In genomic region chr3:190865419-190865818, GRCh38 we compare ENCODE assay signal across 28 cellular contexts. TPM values are rescaled to one million over a fixed set of nuclear protein-coding genes. Genes with fewer than 3 reads are reported as not detected.
A peak's percentile ranks its signal among the peaks of the same experiment; 100 is the strongest.
DNase-seq lines count a peak whose midpoint lies in the region; ATAC-seq, FAIRE-seq and TF ChIP-seq lines count a peak whose summit lies in the region.
"Had no signal": no experiment of that assay in that cellular context is flagged by ENCODE, and none has a peak within 500 bp of the region (broad histone marks: within the 10 kb centered on the region; RNA-seq: fewer than 3 reads in every experiment).

No MANE protein-coding gene starts in this region.

- ATAC-seq in GM19395 (IDR thresholded peaks at IDR 0.05; ENCODE audit: unreplicated experiment) (peak; percentile 48), HG02981 (IDR thresholded peaks at IDR 0.05; ENCODE audit: unreplicated experiment) (peak; percentile 41), HG02588 (IDR thresholded peaks at IDR 0.05; ENCODE audit: unreplicated experiment) (no peak)
- ATAC-seq: activated CD8-positive, alpha-beta T cell treated with anti-CD3 and anti-CD28 coated beads for 36 hours; right cardiac atrium; stimulated activated naive B cell treated with anti-CD40 and anti-IgM and Interleukin-4, amounts not matched to agents 10 μg/mL and 1 μg/mL and 100 μg/mL, for 72 hours had no signal

- H3K27me3 Mint-ChIP-seq in Calu3 (ENCODE audit: unreplicated experiment) (no peaks in the 10 kb centered on the region), immature natural killer cell (ENCODE audit: low read depth in 3 of 3) (peaks cover 1 to 13% (median 8%) of the 10 kb centered on the region in 3 donors)

- FAIRE-seq in islet of Langerhans (lab: Jason Lieb, UNC) = peak; percentile 69
- FAIRE-seq: GM12892, urothelium cell line had no signal

- DNase-seq in Calu3 (no peak), 8988T (no peak), immature natural killer cell (no peak), NCI-H146 treated with DMSO at 0.1 percent for 48 hours (lab: John Stamatoyannopoulos, UW; ENCODE audit: unreplicated experiment) (no peak)
- DNase-seq: activated CD4-positive, alpha-beta T cell treated with anti-CD3 and anti-CD28 coated beads for 1 hour; activated CD8-positive, alpha-beta T cell treated with anti-CD3 and anti-CD28 coated beads for 36 hours; activated effector memory CD4-positive, alpha-beta T cell treated with anti-CD3 and anti-CD28 coated beads, Interleukin-2, amount 50 U/mL, for 16 hours; central memory CD4-positive, alpha-beta T cell; COR-L47; DND-41; naive B cell; NCI-H1092; NCI-H187 treated with DMSO at 0.1 percent for 48 hours; NCI-H226; right cardiac atrium; stimulated activated CD4-positive, alpha-beta T cell treated with anti-CD3 and anti-CD28 coated beads, Interleukin-12 subunit alpha, Interleukin-12 subunit beta, amount 100 ng/mL, for 4 hours; stimulated activated CD4-positive, alpha-beta T cell treated with anti-CD3 and anti-CD28 coated beads, Interleukin-4, amount 100 ng/mL, for 24 hours; stimulated activated naive B cell treated with anti-CD40 and anti-IgM and Interleukin-4, amounts not matched to agents 10 μg/mL and 1 μg/mL and 100 μg/mL, for 72 hours had no signal

- no peak for TF ChIP-seq CTCF in Calu3 (IDR thresholded peaks at IDR 0.05; ENCODE audit: unreplicated experiment)

- peaks cover 33% of the 10 kb centered on the region for H3K4me1 Mint-ChIP-seq in Calu3 (ENCODE audit: low read depth, unreplicated experiment)
- no peaks in the 10 kb centered on the region for H3K4me1 Mint-ChIP-seq in immature natural killer cell

- BruUV-seq in Calu3 (replicated peaks; lab: Mats Ljungman, UMichigan) = no TSS peak

- H3K36me3 Mint-ChIP-seq in Calu3 (ENCODE audit: insufficient read depth, unreplicated experiment) = peaks cover 11% of the 10 kb centered on the region
- peaks cover 0 to 5% (median 3%) of the 10 kb centered on the region in 3 donors for H3K36me3 Mint-ChIP-seq in immature natural killer cell
- H3K36me3 Mint-ChIP-seq: stimulated activated naive B cell treated with anti-CD40 and anti-IgM and Interleukin-4, amounts not matched to agents 10 μg/mL and 1 μg/mL and 100 μg/mL, for 72 hours had no signal

- H3K9me3 Mint-ChIP-seq in Calu3 (ENCODE audit: low read depth, unreplicated experiment) = no peaks in the 10 kb centered on the region
- H3K9me3 Mint-ChIP-seq in immature natural killer cell = peaks cover 0 to 14% (median 4%) of the 10 kb centered on the region in 6 donors
- H3K9me3 Mint-ChIP-seq: activated CD8-positive, alpha-beta T cell treated with anti-CD3 and anti-CD28 coated beads for 36 hours; dendritic cell treated with granulocyte-macrophage colony-stimulating factor and Interleukin-4, amounts not matched to agents 40 ng/mL and 50 ng/mL, for 4 days; memory B cell; stimulated activated naive B cell treated with anti-CD40 and anti-IgM and Interleukin-4, amounts not matched to agents 10 μg/mL and 1 μg/mL and 100 μg/mL, for 72 hours; T-helper 1 cell treated with Interleukin-12 subunit alpha and Interleukin-12 subunit beta and Interleukin-4 antibody, amounts not matched to agents 30 μg/mL and 1 μg/mL, for 36 hours had no signal

- intact Hi-C loops in Calu3 (cut with micrococcal nuclease; ENCODE audit: unreplicated experiment) = loop anchor here (1.0 kb wide), 1 partner anchor 164 kb away; no protein-coding TSS in a partner anchor

- peak overlapping the region; percentile 37 for H3K27ac Mint-ChIP-seq in Calu3 (ENCODE audit: unreplicated experiment)
- no peak overlapping the region for H3K27ac Mint-ChIP-seq in immature natural killer cell
- H3K27ac Mint-ChIP-seq: activated CD8-positive, alpha-beta T cell treated with anti-CD3 and anti-CD28 coated beads for 36 hours; dendritic cell treated with granulocyte-macrophage colony-stimulating factor and Interleukin-4, amounts not matched to agents 40 ng/mL and 50 ng/mL, for 4 days; memory B cell; naive B cell; stimulated activated naive B cell treated with anti-CD40 and anti-IgM and Interleukin-4, amounts not matched to agents 10 μg/mL and 1 μg/mL and 100 μg/mL, for 72 hours; T-helper 1 cell treated with Interleukin-12 subunit alpha and Interleukin-12 subunit beta and Interleukin-4 antibody, amounts not matched to agents 30 μg/mL and 1 μg/mL, for 36 hours had no signal

- CTCF ChIA-PET in Calu3 (lab: Charles Lee) = interaction anchor here (0.6 to 2.4 kb wide), 7 partner anchors 11 to 499 kb away, joined by 3 to 9 read pairs (median 4); no protein-coding TSS in a partner anchor

- H3K4me3 Mint-ChIP-seq in Calu3 (ENCODE audit: low read depth, unreplicated experiment) = no peak overlapping the region
- no peak overlapping the region for H3K4me3 Mint-ChIP-seq in immature natural killer cell
- H3K4me3 Mint-ChIP-seq: activated CD8-positive, alpha-beta T cell treated with anti-CD3 and anti-CD28 coated beads for 36 hours; dendritic cell treated with granulocyte-macrophage colony-stimulating factor and Interleukin-4, amounts not matched to agents 40 ng/mL and 50 ng/mL, for 4 days; memory B cell; naive B cell; stimulated activated naive B cell treated with anti-CD40 and anti-IgM and Interleukin-4, amounts not matched to agents 10 μg/mL and 1 μg/mL and 100 μg/mL, for 72 hours; T-helper 1 cell treated with Interleukin-12 subunit alpha and Interleukin-12 subunit beta and Interleukin-4 antibody, amounts not matched to agents 30 μg/mL and 1 μg/mL, for 36 hours had no signal

RNA-seq across cellular contexts. Expression of gene GMNC, which starts 2.9 kb away (rescaled TPM):
- total RNA-seq in Calu3 (2022) = 0.24 and 0.29 TPM in 2 replicates
- polyA plus RNA-seq in immature natural killer cell = not detected
- total RNA-seq: activated CD8-positive, alpha-beta T cell treated with anti-CD3 and anti-CD28 coated beads for 36 hours had no signal
- polyA plus RNA-seq: BJ, right cardiac atrium had no signal
